21 cellular contexts compared by ENCODE assay signal in genomic region chr15:44527241-44527640, GRCh38.
"Had no signal": no experiment of that assay in that cellular context is flagged by ENCODE, and none has a peak within 500 bp of the region (broad histone marks: within the 10 kb centered on the region; RNA-seq: fewer than 3 reads in every experiment).

No MANE protein-coding gene starts in this region.

- DNase-seq: activated CD4-positive, alpha-beta T cell treated with anti-CD3 and anti-CD28 coated beads for 48 hours; activated CD4-positive, CD25-positive, alpha-beta regulatory T cell; activated CD8-positive, alpha-beta T cell treated with anti-CD3 and anti-CD28 coated beads, Interleukin-2, amount 10 ng/mL, durations not matched to agents 7 days and 5 days; activated gamma-delta T cell treated with Interleukin-2 at 50 U/mL for 16 hours; body of pancreas; endodermal cell; gastrocnemius medialis; heart left ventricle; kidney glomerular epithelial cell; left ventricle myocardium inferior; mesenchymal stem cell; mucosa of descending colon; naive thymus-derived CD8-positive, alpha-beta T cell; psoas muscle; right cardiac atrium; SK-N-SH; stimulated activated CD4-positive, alpha-beta T cell treated with anti-CD3 and anti-CD28 coated beads, Interleukin-2, amount 100 ng/mL, for 24 hours; stimulated activated naive CD4-positive, alpha-beta T cell treated with Interleukin-2 at 50 U/mL for 16 hours; trophoblast cell had no signal

- FAIRE-seq: colon had no signal

- ATAC-seq: activated CD8-positive, alpha-beta T cell treated with anti-CD3 and anti-CD28 coated beads, Interleukin-2, amount 10 ng/mL, durations not matched to agents 7 days and 5 days; body of pancreas; gastrocnemius medialis; heart left ventricle; mucosa of descending colon; naive thymus-derived CD8-positive, alpha-beta T cell; psoas muscle; right cardiac atrium had no signal

- H3K4me3 Mint-ChIP-seq: activated CD8-positive, alpha-beta T cell treated with anti-CD3 and anti-CD28 coated beads, Interleukin-2, amount 10 ng/mL, durations not matched to agents 7 days and 5 days; endodermal cell; naive thymus-derived CD8-positive, alpha-beta T cell had no signal

- H3K27me3 Mint-ChIP-seq: naive thymus-derived CD8-positive, alpha-beta T cell had no signal

- H3K27ac Mint-ChIP-seq: activated CD8-positive, alpha-beta T cell treated with anti-CD3 and anti-CD28 coated beads, Interleukin-2, amount 10 ng/mL, durations not matched to agents 7 days and 5 days; endodermal cell had no signal

- H3K9me3 ChIP-seq: body of pancreas, gastrocnemius medialis, heart left ventricle, left ventricle myocardium inferior, mucosa of descending colon, psoas muscle, SK-N-SH, suprapubic skin had no signal

- H3K9me3 Mint-ChIP-seq: endodermal cell; naive thymus-derived CD8-positive, alpha-beta T cell had no signal
